9 cellular contexts compared by ENCODE assay signal in genomic region chr1:226723640-226724532, GRCh38. TPM values are rescaled to one million over a fixed set of nuclear protein-coding genes. Genes with fewer than 3 reads are reported as not detected.
DNase-seq lines count a peak whose midpoint lies in the region; ATAC-seq and TF ChIP-seq lines count a peak whose summit lies in the region.
"Had no signal": no experiment of that assay in that cellular context is flagged by ENCODE, and none has a peak within 500 bp of the region (broad histone marks: within the 10 kb centered on the region; RNA-seq: fewer than 3 reads in every experiment).

No MANE protein-coding gene starts in this region.

- no peak for TF ChIP-seq CTCF in astrocyte of the cerebellum (IDR thresholded peaks at IDR 0.05; ENCODE audit: low read depth, low read length, missing control alignments)
- no peak for TF ChIP-seq CTCF in vagina (IDR thresholded peaks at IDR 0.05)

- peaks cover 74% of the 10 kb centered on the region for H3K4me1 ChIP-seq in vagina

- DNase-seq in T-helper 1 cell = no peak
- peak; percentile 85 for DNase-seq in NCI-H2171 (lab: John Stamatoyannopoulos, UW)
- peak; percentile 62 for DNase-seq in astrocyte of the cerebellum (ENCODE audit: low read depth)
- DNase-seq in vagina (ENCODE audit: extremely low spot score in 2 of 2) = no peak
- DNase-seq in NCI-H2029 (lab: John Stamatoyannopoulos, UW) = no peak

- H3K4me3 Mint-ChIP-seq in T-helper 1 cell treated with Interleukin-12 subunit alpha and Interleukin-12 subunit beta and Interleukin-4 antibody, amounts not matched to agents 30 μg/mL and 1 μg/mL, for 36 hours = peak overlapping the region; percentile 41

- H3K9me3 Mint-ChIP-seq in T-helper 1 cell treated with Interleukin-12 subunit alpha and Interleukin-12 subunit beta and Interleukin-4 antibody, amounts not matched to agents 30 μg/mL and 1 μg/mL, for 36 hours = no peaks in the 10 kb centered on the region

- H3K27me3 ChIP-seq in layer of hippocampus (ENCODE audit: control insufficient read depth, insufficient read depth, low read length) (no peaks in the 10 kb centered on the region), vagina (no peaks in the 10 kb centered on the region)

- H3K27me3 Mint-ChIP-seq in T-helper 1 cell treated with Interleukin-12 subunit alpha and Interleukin-12 subunit beta and Interleukin-4 antibody, amounts not matched to agents 30 μg/mL and 1 μg/mL, for 36 hours (ENCODE audit: low read depth) = no peaks in the 10 kb centered on the region

- H3K9me3 ChIP-seq in vagina = no peaks in the 10 kb centered on the region

- intact Hi-C loops in vagina (cut with DNase I) = no loop called here

- no peak for TF ChIP-seq POLR2A in vagina (IDR thresholded peaks at IDR 0.05)

- in situ Hi-C loops in astrocyte of the cerebellum (cut with HindIII; ENCODE audit: low sequenced_read_pairs) = no loop called here

- peaks cover 35% of the 10 kb centered on the region for H3K36me3 Mint-ChIP-seq in T-helper 1 cell treated with Interleukin-12 subunit alpha and Interleukin-12 subunit beta and Interleukin-4 antibody, amounts not matched to agents 30 μg/mL and 1 μg/mL, for 36 hours (ENCODE audit: low read depth)

- H3K4me3 ChIP-seq in astrocyte of the cerebellum (ENCODE audit: low read depth, low read length) (no peak overlapping the region), vagina (no peak overlapping the region)

- peaks cover 74% of the 10 kb centered on the region for H3K4me1 Mint-ChIP-seq in T-helper 1 cell treated with Interleukin-12 subunit alpha and Interleukin-12 subunit beta and Interleukin-4 antibody, amounts not matched to agents 30 μg/mL and 1 μg/mL, for 36 hours (ENCODE audit: low read depth)

- no peak for ATAC-seq in HG03097 (IDR thresholded peaks at IDR 0.05; ENCODE audit: low FRiP score, unreplicated experiment)

- peaks cover 0 to 8% of the 10 kb centered on the region in 2 donors for H3K36me3 ChIP-seq in vagina

- peak overlapping the region; percentile 74 for H3K27ac Mint-ChIP-seq in T-helper 1 cell treated with Interleukin-12 subunit alpha and Interleukin-12 subunit beta and Interleukin-4 antibody, amounts not matched to agents 30 μg/mL and 1 μg/mL, for 36 hours

- H3K27ac ChIP-seq in layer of hippocampus (ENCODE audit: low read depth, low read length) = peak overlapping the region; percentile 83
- H3K27ac ChIP-seq in vagina = peak overlapping the region; percentile 51
- H3K27ac ChIP-seq: 22Rv1 had no signal

RNA-seq across cellular contexts. Expression of gene ITPKB, which starts 15.2 kb away (rescaled TPM):
- total RNA-seq in vagina = 31.7 TPM

Comparison
In these comparisons a context has a peak if more than half of its experiments do, and no peak if none do; other contexts are left out.
1. DNase-seq: peak in NCI-H2171 (single experiment) and astrocyte of the cerebellum (single experiment); none in T-helper 1 cell (0 of 5), vagina (0 of 2) and NCI-H2029 (single experiment).